8 cellular contexts compared by ENCODE assay signal in genomic region chr14:105364100-105364708, GRCh38. TPM values are rescaled to one million over a fixed set of nuclear protein-coding genes. Genes with fewer than 3 reads are reported as not detected.
DNase-seq lines count a peak whose midpoint lies in the region; ATAC-seq and TF ChIP-seq lines count a peak whose summit lies in the region.

No MANE protein-coding gene starts in this region.

- H3K4me1 ChIP-seq in thoracic aorta (ENCODE audit: control insufficient read depth in 1 of 2, low read depth in 2 of 2) (peaks cover 0 to 7% of the 10 kb centered on the region in 2 donors), uterus (no peaks in the 10 kb centered on the region)

- H3K36me3 ChIP-seq in thoracic aorta (peaks cover 4% of the 10 kb centered on the region), uterus (no peaks in the 10 kb centered on the region)

- no peaks in the 10 kb centered on the region for H3K36me3 Mint-ChIP-seq in activated naive CD4-positive, alpha-beta T cell treated with anti-CD3 and anti-CD28 coated beads for 36 hours (ENCODE audit: low read depth)

- H3K4me3 ChIP-seq in thoracic aorta, result peak overlapping the region; percentile 48
- no peak overlapping the region for H3K4me3 ChIP-seq in uterus

- CTCF ChIA-PET in activated naive CD4-positive, alpha-beta T cell treated with anti-CD3 and anti-CD28 coated beads for 36 hours (lab: Charles Lee), result no interaction called here

- DNase-seq in activated naive CD4-positive, alpha-beta T cell treated with Interleukin-2 at 50 U/mL for 16 hours, result peak; percentile 36
- no peak for DNase-seq in activated naive CD4-positive, alpha-beta T cell treated with anti-CD3 and anti-CD28 coated beads for 36 hours
- peak; percentile 70 for DNase-seq in activated CD8-positive, alpha-beta memory T cell treated with anti-CD3 and anti-CD28 coated beads, Interleukin-2, amount 50 U/mL, for 48 hours
- DNase-seq in left cardiac atrium (no peak), thoracic aorta (ENCODE audit: low spot score) (no peak), SK-N-DZ (ENCODE audit: low spot score) (no peak), AML-193 (lab: John Stamatoyannopoulos, UW) (no peak), uterus (no peak)

- no peaks in the 10 kb centered on the region for H3K9me3 Mint-ChIP-seq in activated naive CD4-positive, alpha-beta T cell treated with anti-CD3 and anti-CD28 coated beads for 36 hours

- no peak for TF ChIP-seq CTCF in thoracic aorta (IDR thresholded peaks at IDR 0.05)
- no peak for TF ChIP-seq CTCF in uterus (IDR thresholded peaks at IDR 0.05)

- H3K27ac ChIP-seq in thoracic aorta (no peak overlapping the region), uterus (no peak overlapping the region)

- peaks cover 14% of the 10 kb centered on the region for H3K4me1 Mint-ChIP-seq in activated naive CD4-positive, alpha-beta T cell treated with anti-CD3 and anti-CD28 coated beads for 36 hours (ENCODE audit: low read depth)

- peaks cover 5% of the 10 kb centered on the region for H3K27me3 Mint-ChIP-seq in activated naive CD4-positive, alpha-beta T cell treated with anti-CD3 and anti-CD28 coated beads for 36 hours (ENCODE audit: low read depth)

- no peak overlapping the region for H3K27ac Mint-ChIP-seq in activated naive CD4-positive, alpha-beta T cell treated with anti-CD3 and anti-CD28 coated beads for 36 hours

- intact Hi-C loops in activated naive CD4-positive, alpha-beta T cell treated with anti-CD3 and anti-CD28 coated beads for 36 hours (cut with micrococcal nuclease), result no loop called here
- intact Hi-C loops in left cardiac atrium (cut with DNase I) (no loop called here), uterus (cut with DNase I; ENCODE audit: low total_unique reads) (no loop called here)

- TF ChIP-seq POLR2A in uterus (IDR thresholded peaks at IDR 0.05), result no peak

- H3K9me3 ChIP-seq in thoracic aorta (no peaks in the 10 kb centered on the region), uterus (no peaks in the 10 kb centered on the region)

- ATAC-seq in left cardiac atrium (peak; percentile 56 to 73), thoracic aorta (ENCODE audit: insufficient number of reproducible peaks, low FRiP score, low read depth) (peak; percentile 17)

- no peak overlapping the region for H3K4me3 Mint-ChIP-seq in activated naive CD4-positive, alpha-beta T cell treated with anti-CD3 and anti-CD28 coated beads for 36 hours

- H3K27me3 ChIP-seq in thoracic aorta (replicated peaks; ENCODE audit: insufficient read depth) (no peaks in the 10 kb centered on the region), uterus (no peaks in the 10 kb centered on the region)

RNA-seq across cellular contexts. Expression of gene TEX22, which starts 34.1 kb away (rescaled TPM):
- 1 to 10 TPM; 2.0 to 2.6 TPM for total RNA-seq in activated naive CD4-positive, alpha-beta T cell treated with anti-CD3 and anti-CD28 coated beads for 36 hours
- total RNA-seq in left cardiac atrium (1 to 10 TPM in 1 of 2 donors, under 1 TPM in 1; 0.77 to 1.6 TPM), thoracic aorta (not detected), uterus (1 to 10 TPM in 2 of 4 donors, not detected in 2; 1.1 to 3.8 TPM)
- not detected in 2 replicates for polyA plus RNA-seq in SK-N-DZ (2014; cell fraction: cytosol; rRNA removed)
- 1.1 and 2.3 TPM in 2 replicates for polyA plus RNA-seq in SK-N-DZ (2014; cell fraction: nucleus; rRNA removed)

RNA-seq across cellular contexts. Expression of gene PACS2, which starts 49.7 kb away (rescaled TPM):
- total RNA-seq in activated naive CD4-positive, alpha-beta T cell treated with anti-CD3 and anti-CD28 coated beads for 36 hours, result 10 to 100 TPM; 25.1 to 29.6 TPM
- 10 to 100 TPM; 53.4 to 55.8 TPM for total RNA-seq in left cardiac atrium
- 100 to 1,000 TPM in 1 of 2 donors, 10 to 100 TPM in 1; 80.4 to 125 TPM for total RNA-seq in thoracic aorta
- polyA plus RNA-seq in SK-N-DZ (2014; cell fraction: cytosol; rRNA removed), result 21.0 and 31.3 TPM in 2 replicates
- 175 and 199 TPM in 2 replicates for polyA plus RNA-seq in SK-N-DZ (2014; cell fraction: nucleus; rRNA removed)
- 100 to 1,000 TPM in 1 of 4 donors, 10 to 100 TPM in 3; 37.1 to 116 (median 52.2) TPM for total RNA-seq in uterus

RNA-seq across cellular contexts. Expression of gene MTA1, which starts 55.4 kb away (rescaled TPM):
- total RNA-seq in activated naive CD4-positive, alpha-beta T cell treated with anti-CD3 and anti-CD28 coated beads for 36 hours, result 100 to 1,000 TPM; 106 to 115 TPM
- total RNA-seq in left cardiac atrium, result 100 to 1,000 TPM in 1 of 2 donors, 10 to 100 TPM in 1; 99.5 to 115 TPM
- total RNA-seq in thoracic aorta, result 10 to 100 TPM; 77.2 to 84.1 TPM
- polyA plus RNA-seq in SK-N-DZ (2014; cell fraction: cytosol; rRNA removed), result 42.8 and 47.4 TPM in 2 replicates
- 335 and 376 TPM in 2 replicates for polyA plus RNA-seq in SK-N-DZ (2014; cell fraction: nucleus; rRNA removed)
- total RNA-seq in uterus, result 100 to 1,000 TPM in 2 of 4 donors, 10 to 100 TPM in 2; 62.9 to 218 (median 108) TPM

Comparison
In these comparisons a context has a peak if more than half of its experiments do, and no peak if none do; other contexts are left out.
1. DNase-seq: peak in activated naive CD4-positive, alpha-beta T cell treated with Interleukin-2 at 50 U/mL for 16 hours (single experiment) and activated CD8-positive, alpha-beta memory T cell treated with anti-CD3 and anti-CD28 coated beads, Interleukin-2, amount 50 U/mL, for 48 hours (single experiment); none in activated naive CD4-positive, alpha-beta T cell treated with anti-CD3 and anti-CD28 coated beads for 36 hours (single experiment), left cardiac atrium (single experiment), thoracic aorta (single experiment), SK-N-DZ (single experiment), AML-193 (0 of 2) and uterus (0 of 2).